8 cellular contexts compared by ENCODE assay signal in the genomic region with DNA sequence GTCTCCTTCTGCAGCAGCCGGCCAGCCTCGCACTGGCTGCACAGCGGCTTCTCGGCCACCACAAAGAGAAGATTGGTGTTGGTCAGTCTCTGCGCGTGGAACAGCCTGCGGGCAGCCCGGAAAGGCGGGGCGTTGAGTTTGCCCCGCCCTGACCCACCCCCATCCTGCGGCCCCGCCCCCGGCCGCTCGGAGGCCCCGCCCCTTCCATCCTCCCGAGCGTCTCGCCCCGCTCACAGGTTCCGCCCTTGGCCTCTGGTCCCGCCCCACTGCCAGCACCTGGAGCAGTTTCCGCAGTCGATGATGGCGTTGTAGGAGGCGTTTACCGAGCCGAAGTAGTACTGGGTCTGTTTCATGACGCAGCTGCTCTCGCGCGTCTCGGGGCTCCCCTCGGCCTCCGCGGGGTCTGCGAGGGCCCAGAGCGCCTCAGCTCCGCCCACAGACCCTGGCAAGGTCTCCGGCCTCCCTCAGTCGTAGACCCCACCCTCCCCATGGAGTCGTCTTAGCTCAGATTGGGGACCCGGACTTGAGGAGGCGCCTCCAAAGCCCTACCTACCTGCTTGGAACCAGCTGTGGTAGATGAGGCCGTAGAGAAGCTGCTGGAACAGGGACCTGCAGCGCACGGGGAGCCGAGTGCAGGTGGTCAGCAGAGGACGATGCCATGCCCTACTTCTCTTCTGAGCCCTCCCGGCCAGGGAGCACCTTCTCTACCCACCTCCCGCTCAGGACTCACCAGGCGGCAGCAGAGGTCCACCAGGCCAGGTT. TPM values are rescaled to one million over a fixed set of nuclear protein-coding genes. Genes with fewer than 3 reads are reported as not detected.
A peak's percentile ranks its signal among the peaks of the same experiment; 100 is the strongest.
DNase-seq lines count a peak whose midpoint lies in the region; ATAC-seq and TF ChIP-seq lines count a peak whose summit lies in the region.

No MANE protein-coding gene starts in this region.

- H3K27ac ChIP-seq in RWPE2 (ENCODE audit: poor library complexity, severe bottlenecking) (no peak overlapping the region), parathyroid adenoma (peak overlapping the region; percentile 71), thymus (ENCODE audit: low read depth) (peak overlapping the region; percentile 92)

- ATAC-seq in HG03378 (IDR thresholded peaks at IDR 0.05; ENCODE audit: unreplicated experiment) (peak; percentile 77), RWPE2 (ENCODE audit: low read depth) (peak; percentile 87)

- H3K4me1 Mint-ChIP-seq in glutamatergic neuron (ENCODE audit: low read depth, unreplicated experiment), result peaks cover 10% of the 10 kb centered on the region

- no peaks in the 10 kb centered on the region for H3K27me3 ChIP-seq in RWPE2 (ENCODE audit: insufficient read depth, poor library complexity, severe bottlenecking)
- H3K27me3 ChIP-seq in parathyroid adenoma (ENCODE audit: control insufficient read depth, insufficient read depth, low read length), result no peaks in the 10 kb centered on the region
- H3K27me3 ChIP-seq in thymus (ENCODE audit: control insufficient read depth, insufficient read depth), result no peaks in the 10 kb centered on the region

- H3K4me2 ChIP-seq in parathyroid adenoma (ENCODE audit: low read length), result peak overlapping the region; percentile 89

- peak overlapping the region; percentile 78 for H3K4me3 Mint-ChIP-seq in glutamatergic neuron (ENCODE audit: unreplicated experiment)

- H2AFZ ChIP-seq in parathyroid adenoma, result peak overlapping the region; percentile 94

- H3K9ac ChIP-seq in parathyroid adenoma, result no peak overlapping the region

- peaks cover 9% of the 10 kb centered on the region for H3K9me3 Mint-ChIP-seq in glutamatergic neuron (ENCODE audit: unreplicated experiment)

- no peaks in the 10 kb centered on the region for H3K36me3 Mint-ChIP-seq in glutamatergic neuron (ENCODE audit: unreplicated experiment)

- no peak overlapping the region for H3K27ac Mint-ChIP-seq in glutamatergic neuron (ENCODE audit: unreplicated experiment)

- H3K4me1 ChIP-seq in RWPE2 (ENCODE audit: insufficient read depth, poor library complexity, severe bottlenecking) (peaks cover 7% of the 10 kb centered on the region), parathyroid adenoma (peaks cover 6% of the 10 kb centered on the region), thymus (ENCODE audit: control insufficient read depth, insufficient read depth, low read length) (peaks cover 11% of the 10 kb centered on the region)

- TF ChIP-seq CTCF in RWPE2 (IDR thresholded peaks at IDR 0.05; ENCODE audit: poor library complexity, severe bottlenecking) (no peak), glutamatergic neuron (IDR thresholded peaks at IDR 0.05; ENCODE audit: partially characterized antibody, unreplicated experiment) (no peak), parathyroid adenoma (IDR thresholded peaks at IDR 0.05) (peak; percentile 9)

- DNase-seq in AG08396 (ENCODE audit: low spot score) (peak; percentile 95), RWPE2 (ENCODE audit: low spot score) (peak; percentile 92), glutamatergic neuron (peak; percentile 87)
- peak; percentile 95 for DNase-seq in activated naive CD4-positive, alpha-beta T cell treated with Interleukin-2 at 50 U/mL for 16 hours

- H3K36me3 ChIP-seq in RWPE2 (ENCODE audit: low read depth) (no peaks in the 10 kb centered on the region), parathyroid adenoma (ENCODE audit: control insufficient read depth, insufficient read depth, low read length) (no peaks in the 10 kb centered on the region), thymus (ENCODE audit: control insufficient read depth, insufficient read depth) (no peaks in the 10 kb centered on the region)

- no peaks in the 10 kb centered on the region for H3K79me2 ChIP-seq in parathyroid adenoma

- H3K9me3 ChIP-seq in RWPE2 (ENCODE audit: severe bottlenecking) (no peaks in the 10 kb centered on the region), parathyroid adenoma (ENCODE audit: control insufficient read depth, low read length) (no peaks in the 10 kb centered on the region), thymus (ENCODE audit: control insufficient read depth) (no peaks in the 10 kb centered on the region)

- H3K4me3 ChIP-seq in RWPE2 (ENCODE audit: severe bottlenecking) (peak overlapping the region; percentile 32), parathyroid adenoma (ENCODE audit: low read depth, low read length) (peak overlapping the region; percentile 56), thymus (ENCODE audit: low read length) (peak overlapping the region; percentile 51)

- WGBS in thymus, result 4% methylated on average over 53 of the region's 53 CpGs

- peak; percentile 44 for TF ChIP-seq POLR2A in GM19099 (IDR thresholded peaks at IDR 0.05; ENCODE audit: extremely low read depth, insufficient read length, low read depth)

- H3K27me3 Mint-ChIP-seq in glutamatergic neuron (ENCODE audit: unreplicated experiment), result peaks cover 8% of the 10 kb centered on the region

RNA-seq across cellular contexts. Expression of gene TMEM115, which starts 5.9 kb away (rescaled TPM):
- 42.5 TPM for total RNA-seq in glutamatergic neuron (ENCODE audit: unreplicated experiment)
- polyA plus RNA-seq in thymus, result 21.9 TPM

RNA-seq across cellular contexts. Expression of gene CYB561D2, which starts 14.6 kb away (rescaled TPM):
- total RNA-seq in glutamatergic neuron (ENCODE audit: unreplicated experiment), result 12.6 TPM
- polyA plus RNA-seq in thymus, result 28.5 TPM

RNA-seq across cellular contexts. Expression of gene NPRL2, which starts 14.7 kb away (rescaled TPM):
- 30.4 TPM for total RNA-seq in glutamatergic neuron (ENCODE audit: unreplicated experiment)
- polyA plus RNA-seq in thymus, result 24.5 TPM

RNA-seq across cellular contexts. Expression of gene ZMYND10, which starts 19.7 kb away (rescaled TPM):
- total RNA-seq in glutamatergic neuron (ENCODE audit: unreplicated experiment), result 1.3 TPM
- 5.5 TPM for polyA plus RNA-seq in thymus

RNA-seq across cellular contexts. Expression of gene RASSF1, which starts 24.6 kb away (rescaled TPM):
- 27.8 TPM for total RNA-seq in glutamatergic neuron (ENCODE audit: unreplicated experiment)
- polyA plus RNA-seq in thymus, result 40.3 TPM
